Comparison of ENCODE assay signal across 8 cellular contexts in genomic region chr6:109073344-109074235, GRCh38. TPM values are rescaled to one million over a fixed set of nuclear protein-coding genes. Genes with fewer than 3 reads are reported as not detected.
DNase-seq lines count a peak whose midpoint lies in the region; ATAC-seq and TF ChIP-seq lines count a peak whose summit lies in the region.

No MANE protein-coding gene starts in this region.

- peak; percentile 75 for DNase-seq in DMS53 (lab: John Stamatoyannopoulos, UW)
- peak; percentile 77 for DNase-seq in KG1 (lab: John Stamatoyannopoulos, UW)
- peak; percentile 90 for DNase-seq in OCI-M1 (lab: John Stamatoyannopoulos, UW)
- DNase-seq in activated naive CD8-positive, alpha-beta T cell treated with anti-CD3 and anti-CD28 coated beads, Interleukin-2, amount 10 ng/mL, durations not matched to agents 7 days and 5 days, result no peak
- no peak for DNase-seq in left cardiac atrium
- DNase-seq in retinal pigment epithelial cell (ENCODE audit: low read depth), result no peak

- no peaks in the 10 kb centered on the region for H3K27me3 Mint-ChIP-seq in activated naive CD8-positive, alpha-beta T cell treated with anti-CD3 and anti-CD28 coated beads, Interleukin-2, amount 10 ng/mL, durations not matched to agents 7 days and 5 days

- no peaks in the 10 kb centered on the region for H3K9me3 Mint-ChIP-seq in activated naive CD8-positive, alpha-beta T cell treated with anti-CD3 and anti-CD28 coated beads, Interleukin-2, amount 10 ng/mL, durations not matched to agents 7 days and 5 days

- POLR2A ChIA-PET in activated naive CD8-positive, alpha-beta T cell treated with anti-CD3 and anti-CD28 coated beads, Interleukin-2, amount 10 ng/mL, durations not matched to agents 7 days and 5 days (lab: Charles Lee), result interaction anchor here (0.7 kb wide), 1 partner anchor 21 kb away, joined by 4 read pairs; the partner anchor contains the start of gene SESN1

- no peak overlapping the region for H3K27ac Mint-ChIP-seq in activated naive CD8-positive, alpha-beta T cell treated with anti-CD3 and anti-CD28 coated beads, Interleukin-2, amount 10 ng/mL, durations not matched to agents 7 days and 5 days

- intact Hi-C loops in left cardiac atrium (cut with DNase I), result loop anchor here in 1 of 2 donors (2.0 to 10.0 kb wide), 4 partner anchors 69 to 531 kb away; no protein-coding TSS in a partner anchor

- H3K4me1 Mint-ChIP-seq in activated naive CD8-positive, alpha-beta T cell treated with anti-CD3 and anti-CD28 coated beads, Interleukin-2, amount 10 ng/mL, durations not matched to agents 7 days and 5 days, result peaks cover 16% of the 10 kb centered on the region

- no peak overlapping the region for H3K4me3 ChIP-seq in retinal pigment epithelial cell (ENCODE audit: low read length)

- H3K4me3 Mint-ChIP-seq in activated naive CD8-positive, alpha-beta T cell treated with anti-CD3 and anti-CD28 coated beads, Interleukin-2, amount 10 ng/mL, durations not matched to agents 7 days and 5 days, result no peak overlapping the region

- ATAC-seq in activated naive CD8-positive, alpha-beta T cell treated with anti-CD3 and anti-CD28 coated beads, Interleukin-2, amount 10 ng/mL, durations not matched to agents 7 days and 5 days (ENCODE audit: low read depth), result peak; percentile 59
- peak; percentile 62 to 71 for ATAC-seq in left cardiac atrium
- no peak for ATAC-seq in HG02970 (IDR thresholded peaks at IDR 0.05; ENCODE audit: low FRiP score, unreplicated experiment)
- ATAC-seq in GM21528 (IDR thresholded peaks at IDR 0.05; ENCODE audit: low FRiP score, unreplicated experiment), result no peak

- TF ChIP-seq CTCF in retinal pigment epithelial cell (conservative IDR thresholded peaks at IDR 0.05; ENCODE audit: low read depth, low read length), result peak; percentile 69

- no peaks in the 10 kb centered on the region for H3K36me3 Mint-ChIP-seq in activated naive CD8-positive, alpha-beta T cell treated with anti-CD3 and anti-CD28 coated beads, Interleukin-2, amount 10 ng/mL, durations not matched to agents 7 days and 5 days

RNA-seq across cellular contexts. Expression of gene SESN1, which starts 21.1 kb away (rescaled TPM):
- total RNA-seq in activated naive CD8-positive, alpha-beta T cell treated with anti-CD3 and anti-CD28 coated beads, Interleukin-2, amount 10 ng/mL, durations not matched to agents 7 days and 5 days, result 10 to 100 TPM; 43.0 to 48.4 TPM
- total RNA-seq in left cardiac atrium, result 10 to 100 TPM; 22.4 to 54.0 TPM

RNA-seq across cellular contexts. Expression of gene CEP57L1, which starts 21.7 kb away (rescaled TPM):
- 10 to 100 TPM; 20.5 to 22.6 TPM for total RNA-seq in activated naive CD8-positive, alpha-beta T cell treated with anti-CD3 and anti-CD28 coated beads, Interleukin-2, amount 10 ng/mL, durations not matched to agents 7 days and 5 days
- total RNA-seq in left cardiac atrium, result 10 to 100 TPM in 1 of 2 donors, 1 to 10 TPM in 1; 7.6 to 10.2 TPM

Comparison
In these comparisons a context has a peak if more than half of its experiments do, and no peak if none do; other contexts are left out.
1. DNase-seq: peak in DMS53 (single experiment), KG1 (single experiment) and OCI-M1 (single experiment); none in activated naive CD8-positive, alpha-beta T cell treated with anti-CD3 and anti-CD28 coated beads, Interleukin-2, amount 10 ng/mL, durations not matched to agents 7 days and 5 days (single experiment), left cardiac atrium (single experiment) and retinal pigment epithelial cell (single experiment).
2. ATAC-seq: peak in activated naive CD8-positive, alpha-beta T cell treated with anti-CD3 and anti-CD28 coated beads, Interleukin-2, amount 10 ng/mL, durations not matched to agents 7 days and 5 days (single experiment) and left cardiac atrium (2 of 2); none in HG02970 (single experiment) and GM21528 (single experiment).